In genomic region chr17:4498461-4499397, GRCh38 we compare ENCODE assay signal across 1 cellular context.
TF ChIP-seq lines count a peak whose summit lies in the region.

Gene SPNS2, plus strand, starts transcription at chr17:4498881. Its CDS starts 167 bp downstream, at chr17:4499048.

TF ChIP-seq in HepG2, 621 proteins besides CTCF, POLR2A, EP300 and RAD21 (continued from another document):
- TF ChIP-seq ZNF800 (CRISPR knock-in tag; IDR thresholded peaks at IDR 0.05) (peak; percentile 61; the same call in 1 of the 2 replicates), RXRB (CRISPR knock-in tag; IDR thresholded peaks at IDR 0.05; ENCODE audit: borderline replicate concordance) (no peak)
TF ChIP-seq in HepG2: peak in this region for 4.
